Comparison of ENCODE assay signal across 9 cellular contexts in genomic region chr2:26605195-26605968, GRCh38. TPM values are rescaled to one million over a fixed set of nuclear protein-coding genes. Genes with fewer than 3 reads are reported as not detected.
A peak's percentile ranks its signal among the peaks of the same experiment; 100 is the strongest.
DNase-seq lines count a peak whose midpoint lies in the region; ATAC-seq and TF ChIP-seq lines count a peak whose summit lies in the region.
"Had no signal": no experiment of that assay in that cellular context is flagged by ENCODE, and none has a peak within 500 bp of the region (broad histone marks: within the 10 kb centered on the region; RNA-seq: fewer than 3 reads in every experiment).

No MANE protein-coding gene starts in this region.

- peaks cover 4% of the 10 kb centered on the region for H3K9me3 Mint-ChIP-seq in activated T-cell treated with anti-CD3 and anti-CD28 coated beads, Interleukin-2, amount 50 U/mL, for 24 hours

- no peak overlapping the region for H3K27ac ChIP-seq in parathyroid adenoma

- peaks cover 30% of the 10 kb centered on the region for H3K27me3 Mint-ChIP-seq in activated T-cell treated with anti-CD3 and anti-CD28 coated beads, Interleukin-2, amount 50 U/mL, for 24 hours

- H3K27me3 ChIP-seq in BE2C (no peaks in the 10 kb centered on the region), parathyroid adenoma (ENCODE audit: control insufficient read depth, insufficient read depth, low read length) (no peaks in the 10 kb centered on the region)

- H3K4me2 ChIP-seq in parathyroid adenoma (ENCODE audit: low read length) = no peak overlapping the region

- no peak overlapping the region for H2AFZ ChIP-seq in parathyroid adenoma

- H3K9ac ChIP-seq in parathyroid adenoma = no peak overlapping the region

- H3K4me1 Mint-ChIP-seq in activated T-cell treated with anti-CD3 and anti-CD28 coated beads, Interleukin-2, amount 50 U/mL, for 24 hours (ENCODE audit: low read depth) = peaks cover 18% of the 10 kb centered on the region

- H3K36me3 ChIP-seq in BE2C (no peaks in the 10 kb centered on the region), parathyroid adenoma (ENCODE audit: control insufficient read depth, insufficient read depth, low read length) (no peaks in the 10 kb centered on the region)

- TF ChIP-seq CTCF in BE2C (IDR thresholded peaks at IDR 0.05; ENCODE audit: low read depth, low read length) (peak; percentile 98), parathyroid adenoma (IDR thresholded peaks at IDR 0.05) (peak; percentile 91)

- H3K4me1 ChIP-seq in BE2C (peaks cover 26% of the 10 kb centered on the region), parathyroid adenoma (peaks cover 16% of the 10 kb centered on the region)

- H3K4me3 Mint-ChIP-seq in activated T-cell treated with anti-CD3 and anti-CD28 coated beads, Interleukin-2, amount 50 U/mL, for 24 hours = no peak overlapping the region
- H3K4me3 Mint-ChIP-seq: memory B cell had no signal

- no peak overlapping the region for H3K27ac Mint-ChIP-seq in activated T-cell treated with anti-CD3 and anti-CD28 coated beads, Interleukin-2, amount 50 U/mL, for 24 hours
- H3K27ac Mint-ChIP-seq: memory B cell had no signal

- no peaks in the 10 kb centered on the region for H3K36me3 Mint-ChIP-seq in activated T-cell treated with anti-CD3 and anti-CD28 coated beads, Interleukin-2, amount 50 U/mL, for 24 hours (ENCODE audit: low read depth)

- no peaks in the 10 kb centered on the region for H3K79me2 ChIP-seq in parathyroid adenoma

- H3K9me3 ChIP-seq in BE2C = no peaks in the 10 kb centered on the region
- H3K9me3 ChIP-seq in parathyroid adenoma (ENCODE audit: control insufficient read depth, low read length) = no peaks in the 10 kb centered on the region

- no peak for ATAC-seq in HG03045 (IDR thresholded peaks at IDR 0.05; ENCODE audit: unreplicated experiment)
- no peak for ATAC-seq in GM21381 (IDR thresholded peaks at IDR 0.05; ENCODE audit: unreplicated experiment)

- H3K4me3 ChIP-seq in BE2C (ENCODE audit: low read depth, low read length) (no peak overlapping the region), parathyroid adenoma (ENCODE audit: low read depth, low read length) (no peak overlapping the region)

- peak; percentile 59 for DNase-seq in BE2C
- peak; percentile 28 for DNase-seq in GM19238 (ENCODE audit: insufficient read length, low spot score)
- DNase-seq in NCI-H2227 treated with DMSO at 0.1 percent for 48 hours (lab: John Stamatoyannopoulos, UW) = peak; percentile 43
- DNase-seq in activated T-cell treated with anti-CD3 and anti-CD28 coated beads, Interleukin-2, amount 50 U/mL, for 24 hours = peak; percentile 45
- DNase-seq in glomerular visceral epithelial cell (ENCODE audit: extremely low spot score) = peak; percentile 33

RNA-seq across cellular contexts. Expression of gene CIB4, which starts 35.8 kb away (rescaled TPM):
- not detected for polyA plus RNA-seq in BE2C (2012; ENCODE audit: insufficient read depth, insufficient read length, low read depth)
